In the genomic region with DNA sequence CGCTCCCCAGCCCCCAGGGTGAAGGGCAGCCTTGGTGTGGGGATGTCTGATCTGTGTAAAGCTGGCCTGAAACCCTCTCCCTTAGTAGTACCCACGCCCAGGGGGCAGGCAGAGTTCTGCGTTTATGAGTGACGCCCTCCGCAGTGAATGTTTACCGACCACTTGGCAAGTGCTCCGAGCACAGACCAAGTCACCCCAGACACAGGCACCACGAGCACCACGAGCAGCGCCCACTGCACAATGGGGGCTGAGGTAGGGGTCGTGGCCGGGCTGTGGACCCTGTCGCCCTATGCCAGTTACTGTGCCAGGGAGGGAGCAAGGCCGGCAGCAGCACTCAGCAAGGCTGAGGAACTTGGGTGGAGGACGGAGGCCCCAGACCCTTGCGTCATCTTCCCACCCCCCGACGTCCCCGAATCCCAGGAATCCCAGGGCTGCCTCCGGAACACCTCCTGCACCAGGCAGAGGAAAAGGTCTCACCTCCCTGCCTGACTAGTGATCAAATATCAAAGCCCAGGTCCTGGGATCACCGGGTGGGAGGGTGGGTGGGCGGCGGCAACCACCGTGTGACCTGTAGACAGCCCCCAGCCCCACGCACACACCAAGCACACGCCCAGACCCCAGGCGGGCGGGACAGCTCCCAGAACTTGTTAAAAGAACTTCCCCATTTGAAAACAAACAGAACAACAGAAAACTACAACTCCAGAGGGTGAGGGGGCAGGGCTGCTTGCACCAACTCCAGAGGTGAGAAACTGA, we compare ENCODE assay signal across 9 cellular contexts. TPM values are rescaled to one million over a fixed set of nuclear protein-coding genes. Genes with fewer than 3 reads are reported as not detected.
A peak's percentile ranks its signal among the peaks of the same experiment; 100 is the strongest.
DNase-seq lines count a peak whose midpoint lies in the region; ATAC-seq and TF ChIP-seq lines count a peak whose summit lies in the region.
"Had no signal": no experiment of that assay in that cellular context is flagged by ENCODE, and none has a peak within 500 bp of the region (broad histone marks: within the 10 kb centered on the region; RNA-seq: fewer than 3 reads in every experiment).

No MANE protein-coding gene starts in this region.

- H3K4me1 Mint-ChIP-seq in immature natural killer cell: peaks cover 4 to 12% of the 10 kb centered on the region in 2 donors

- H3K9me3 Mint-ChIP-seq in immature natural killer cell: no peaks in the 10 kb centered on the region

- ATAC-seq in Right ventricle myocardium superior (ENCODE audit: poor library complexity) (no peak), aorta (ENCODE audit: low FRiP score) (no peak)

- no peak overlapping the region for H3K4me3 Mint-ChIP-seq in immature natural killer cell

- H4K20me1 ChIP-seq in osteoblast (ENCODE audit: insufficient read depth, low read length): peaks cover 88% of the 10 kb centered on the region

- H3K4me1 ChIP-seq in cardiac muscle cell (ENCODE audit: low read depth) (peaks cover 49% of the 10 kb centered on the region), esophagus squamous epithelium (peaks cover 55 to 86% (median 62%) of the 10 kb centered on the region in 3 donors), osteoblast (ENCODE audit: insufficient read depth, low read length) (peaks cover 47% of the 10 kb centered on the region), aorta (ENCODE audit: control insufficient read depth in 1 of 2, insufficient read depth in 2 of 2, low read length in 2 of 2) (no peaks in the 10 kb centered on the region)

- H3K36me3 Mint-ChIP-seq in immature natural killer cell: no peaks in the 10 kb centered on the region

- H3K9me3 ChIP-seq in cardiac muscle cell (ENCODE audit: low read depth) (no peaks in the 10 kb centered on the region), esophagus squamous epithelium (no peaks in the 10 kb centered on the region), osteoblast (ENCODE audit: low read depth, low read length) (no peaks in the 10 kb centered on the region), aorta (ENCODE audit: control insufficient read depth, low read length) (no peaks in the 10 kb centered on the region)

- H3K27me3 ChIP-seq in cardiac muscle cell (no peaks in the 10 kb centered on the region), esophagus squamous epithelium (no peaks in the 10 kb centered on the region), osteoblast (ENCODE audit: insufficient read depth, low read length) (no peaks in the 10 kb centered on the region), aorta (ENCODE audit: control insufficient read depth in 1 of 2, insufficient read depth in 2 of 2, low read length in 1 of 2) (no peaks in the 10 kb centered on the region)

- H3K4me3 ChIP-seq in cardiac muscle cell (no peak overlapping the region), esophagus squamous epithelium (peak overlapping the region in 2 of 4 donors; percentile 18 to 89), osteoblast (ENCODE audit: insufficient read depth, low read length) (peak overlapping the region; percentile 63), aorta (ENCODE audit: low read length in 2 of 2) (no peak overlapping the region)

- H3K27ac ChIP-seq in cardiac muscle cell: peak overlapping the region; percentile 34
- H3K27ac ChIP-seq in esophagus squamous epithelium: peak overlapping the region; percentile 84 to 90 (median 86)
- peak overlapping the region; percentile 98 for H3K27ac ChIP-seq in osteoblast (ENCODE audit: low read depth, low read length)
- H3K27ac ChIP-seq in aorta (ENCODE audit: low read depth in 1 of 2, low read length in 2 of 2): peak overlapping the region; percentile 33 to 91

- no peak overlapping the region for H3K27ac Mint-ChIP-seq in immature natural killer cell

- no peak overlapping the region for H2AFZ ChIP-seq in osteoblast (ENCODE audit: low read length)

- H3K36me3 ChIP-seq in cardiac muscle cell: no peaks in the 10 kb centered on the region
- peaks cover 0 to 39% (median 2%) of the 10 kb centered on the region in 3 donors for H3K36me3 ChIP-seq in esophagus squamous epithelium
- peaks cover 46% of the 10 kb centered on the region for H3K36me3 ChIP-seq in osteoblast (ENCODE audit: insufficient read depth, low read length)
- peaks cover 0 to 5% of the 10 kb centered on the region in 2 donors for H3K36me3 ChIP-seq in aorta (ENCODE audit: control insufficient read depth in 1 of 2, insufficient read depth in 2 of 2, low read length in 1 of 2)

- H3K27me3 Mint-ChIP-seq in immature natural killer cell (ENCODE audit: low read depth in 3 of 3): peaks cover 2 to 30% (median 6%) of the 10 kb centered on the region in 3 donors

- DNase-seq in cardiac muscle cell (ENCODE audit: low read depth in 1 of 2, low spot score in 1 of 2): no peak
- DNase-seq in Right ventricle myocardium superior: no peak
- DNase-seq in esophagus squamous epithelium (lab: John Stamatoyannopoulos, UW): no peak
- DNase-seq in osteoblast (ENCODE audit: insufficient read length, low spot score, missing footprints): peak; percentile 97
- no peak for DNase-seq in aorta
- DNase-seq in NCI-H2196 treated with DMSO at 0.1 percent for 48 hours (lab: John Stamatoyannopoulos, UW; ENCODE audit: unreplicated experiment): no peak
- no peak for DNase-seq in immature natural killer cell
- no peak for DNase-seq in superior temporal gyrus (ENCODE audit: extremely low spot score)
- DNase-seq: activated CD4-positive, alpha-beta T cell treated with anti-CD3 and anti-CD28 coated beads, Interleukin-2, amount 50 U/mL, for 1 hour had no signal

- TF ChIP-seq POLR2A in esophagus squamous epithelium (IDR thresholded peaks at IDR 0.05): no peak

- peaks cover 95% of the 10 kb centered on the region for H3K79me2 ChIP-seq in osteoblast (ENCODE audit: insufficient read depth, low read length)

- whole genome bisulfite sequencing in esophagus squamous epithelium, 2 donors: 40 to 69% methylated on average over 4 to 8 of the region's 28 CpGs
- 10 to 11% methylated on average over 27 to 28 of the region's 28 CpGs for WGBS in aorta, 2 donors

- peak overlapping the region; percentile 93 for H3K4me2 ChIP-seq in osteoblast (ENCODE audit: insufficient read depth, low read length)

- no peak for TF ChIP-seq CTCF in cardiac muscle cell (IDR thresholded peaks at IDR 0.05; ENCODE audit: low read depth, low read length)
- no peak for TF ChIP-seq CTCF in esophagus squamous epithelium (IDR thresholded peaks at IDR 0.05)
- no peak for TF ChIP-seq CTCF in osteoblast (IDR thresholded peaks at IDR 0.05; ENCODE audit: extremely low read depth, low read depth, low read length)

- intact Hi-C loops in Right ventricle myocardium superior (cut with DNase I): no loop called here
- intact Hi-C loops in esophagus squamous epithelium (cut with DNase I): no loop called here
- intact Hi-C loops in aorta (cut with DNase I): no loop called here

RNA-seq across cellular contexts. Expression of a gene that starts 5.3 kb away (rescaled TPM):
- total RNA-seq in cardiac muscle cell: 23.3 and 33.3 TPM in 2 replicates
- 18.9 and 30.5 TPM in 2 replicates for polyA plus RNA-seq in cardiac muscle cell
- total RNA-seq in Right ventricle myocardium superior: 5.7 TPM
- 10 to 100 TPM in 3 of 4 donors, 1 to 10 TPM in 1; 9.2 to 20.2 (median 14.2) TPM for total RNA-seq in esophagus squamous epithelium
- 202 and 217 TPM in 2 replicates for total RNA-seq in osteoblast
- 100 to 1,000 TPM in 1 of 2 donors, 10 to 100 TPM in 1; 67.0 to 120 TPM for total RNA-seq in aorta
- polyA plus RNA-seq in aorta: 10 to 100 TPM; 21.7 to 51.3 TPM
- polyA plus RNA-seq in immature natural killer cell: under 1 TPM in 2 of 3 donors, not detected in 1; 0.07 to 0.20 TPM

RNA-seq across cellular contexts. Expression of a gene that starts 25.9 kb away (rescaled TPM):
- total RNA-seq in cardiac muscle cell: 65.1 and 72.5 TPM in 2 replicates
- 71.8 and 82.8 TPM in 2 replicates for polyA plus RNA-seq in cardiac muscle cell
- 74.0 TPM for total RNA-seq in Right ventricle myocardium superior
- 10 to 100 TPM; 29.5 to 40.8 (median 33.2) TPM for total RNA-seq in esophagus squamous epithelium
- 17.4 and 18.6 TPM in 2 replicates for total RNA-seq in osteoblast
- total RNA-seq in aorta: 10 to 100 TPM; 23.6 to 25.5 TPM
- polyA plus RNA-seq in aorta: 10 to 100 TPM; 41.7 to 65.2 TPM
- polyA plus RNA-seq in immature natural killer cell: 10 to 100 TPM; 32.9 to 61.6 (median 36.3) TPM

RNA-seq across cellular contexts. Expression of a gene that starts 39.4 kb away (rescaled TPM):
- total RNA-seq in cardiac muscle cell (33.0 and 66.5 TPM in 2 replicates), Right ventricle myocardium superior (11.6 TPM), esophagus squamous epithelium (10 to 100 TPM; 15.8 to 25.9 (median 17.8) TPM), osteoblast (9.7 and 17.7 TPM in 2 replicates), aorta (10 to 100 TPM; 42.6 to 60.1 TPM)
- polyA plus RNA-seq in cardiac muscle cell (54.2 and 62.1 TPM in 2 replicates), aorta (10 to 100 TPM; 15.3 to 38.8 TPM), immature natural killer cell (100 to 1,000 TPM in 1 of 3 donors, 10 to 100 TPM in 2; 37.6 to 112 (median 37.8) TPM)

RNA-seq across cellular contexts. Expression of a gene that starts 48.7 kb away (rescaled TPM):
- total RNA-seq in cardiac muscle cell (62.1 and 70.7 TPM in 2 replicates), Right ventricle myocardium superior (76.8 TPM), esophagus squamous epithelium (10 to 100 TPM; 45.2 to 59.1 (median 49.1) TPM), osteoblast (30.0 and 30.9 TPM in 2 replicates), aorta (10 to 100 TPM; 22.7 to 26.6 TPM)
- polyA plus RNA-seq in cardiac muscle cell (60.5 and 70.8 TPM in 2 replicates), aorta (10 to 100 TPM; 16.0 to 19.1 TPM), immature natural killer cell (10 to 100 TPM; 32.7 to 42.4 (median 38.7) TPM)

Comparison
In these comparisons a context has a peak if more than half of its experiments do, and no peak if none do; other contexts are left out.
1. H3K27ac ChIP-seq: peak in every context shown above with its lines; median percentile 98 in osteoblast; 86 in esophagus squamous epithelium; 62 in aorta; 34 in cardiac muscle cell.